13 cellular contexts compared by ENCODE assay signal in genomic region chr19:54859406-54859805, GRCh38. TPM values are rescaled to one million over a fixed set of nuclear protein-coding genes. Genes with fewer than 3 reads are reported as not detected.
DNase-seq lines count a peak whose midpoint lies in the region.
"Not testable (repeated sequence)": the region's sequence is repeated elsewhere in the genome, so short reads cannot be mapped to it uniquely, and the experiment has no call there.
"Had no signal": no experiment of that assay in that cellular context is flagged by ENCODE, and none has a peak within 500 bp of the region (broad histone marks: within the 10 kb centered on the region; RNA-seq: fewer than 3 reads in every experiment).

No MANE protein-coding gene starts in this region.

- H3K27ac ChIP-seq in trophoblast cell (ENCODE audit: low read depth, low read length), result not testable (repeated sequence)

- H2BK12ac ChIP-seq in trophoblast cell (ENCODE audit: low read length), result not testable (repeated sequence)

- not testable (repeated sequence) for H3K18ac ChIP-seq in trophoblast cell (ENCODE audit: low read length)

- H2AFZ ChIP-seq in trophoblast cell (ENCODE audit: insufficient read depth, low read length, poor library complexity), result not testable (repeated sequence)

- not testable (repeated sequence) for H2BK120ac ChIP-seq in trophoblast cell (ENCODE audit: insufficient read depth, low read length, poor library complexity)

- H3K14ac ChIP-seq in trophoblast cell (ENCODE audit: low read length), result not testable (repeated sequence)

- H2AK5ac ChIP-seq in trophoblast cell (ENCODE audit: low read length), result not testable (repeated sequence)

- not testable (repeated sequence) for H3K23ac ChIP-seq in trophoblast cell (ENCODE audit: low read length)

- H3K9ac ChIP-seq in trophoblast cell (ENCODE audit: low read length), result not testable (repeated sequence)

- peak; percentile 79 for DNase-seq in Daoy (ENCODE audit: low read depth)
- DNase-seq in HS-5 (ENCODE audit: low read depth), result peak; percentile 41
- DNase-seq in MG63, result peak; percentile 83
- DNase-seq in NCI-H226, result peak; percentile 72
- DNase-seq in OCI-M1 (lab: John Stamatoyannopoulos, UW), result peak; percentile 21
- peak; percentile 48 for DNase-seq in SIG-M5 treated with dmso at 0.1 percent for 504 hours (lab: John Stamatoyannopoulos, UW; ENCODE audit: unreplicated experiment)
- peak; percentile 4 for DNase-seq in glomerular visceral epithelial cell (ENCODE audit: extremely low spot score)
- peak; percentile 4 to 10 for DNase-seq in trophoblast cell

- not testable (repeated sequence) for H3K79me2 ChIP-seq in trophoblast cell (ENCODE audit: control insufficient read depth, insufficient read depth, low read length, poor library complexity)

- not testable (repeated sequence) for H3K4me1 ChIP-seq in trophoblast cell (ENCODE audit: control insufficient read depth in 1 of 2, insufficient read depth in 2 of 2, low read length in 2 of 2)

- H3K4me2 ChIP-seq in trophoblast cell (ENCODE audit: low read length), result not testable (repeated sequence)

- H4K12ac ChIP-seq in trophoblast cell (ENCODE audit: low read depth, low read length), result not testable (repeated sequence)

- not testable (repeated sequence) for H3K4ac ChIP-seq in trophoblast cell (ENCODE audit: low read depth, low read length)

- H4K8ac ChIP-seq in trophoblast cell (ENCODE audit: low read depth, low read length), result not testable (repeated sequence)

- H3K4me3 ChIP-seq in MG63; trophoblast cell (ENCODE audit: low read depth, low read length): not testable (repeated sequence)

- H3K79me1 ChIP-seq in trophoblast cell (ENCODE audit: low read length), result not testable (repeated sequence)

- H2BK5ac ChIP-seq in trophoblast cell (ENCODE audit: low read depth, low read length, poor library complexity), result not testable (repeated sequence)

- H3K27me3 ChIP-seq in MG63; trophoblast cell (ENCODE audit: insufficient read depth, low read length): not testable (repeated sequence)

- H3K9me3 ChIP-seq in MG63, result not testable (repeated sequence)
- peaks cover 12% of the 10 kb centered on the region for H3K9me3 ChIP-seq in trophoblast cell (ENCODE audit: insufficient read depth, low read depth, low read length)

- WGBS in trophoblast cell (ENCODE audit: extremely low coverage, insufficient coverage, insufficient read length), result no CpG with 5 or more reads among the region's 7 CpGs

- H4K91ac ChIP-seq in trophoblast cell (ENCODE audit: low read depth, low read length), result not testable (repeated sequence)

- not testable (repeated sequence) for H3K36me3 ChIP-seq in MG63; trophoblast cell (ENCODE audit: control insufficient read depth in 1 of 2, insufficient read depth in 2 of 2, low read length in 2 of 2)

RNA-seq across cellular contexts. Expression of gene KIR3DL2, which starts 9.2 kb away (rescaled TPM):
- total RNA-seq in Daoy (2014; rRNA removed; shearing (Covaris generic)), result not detected in 2 replicates
- total RNA-seq in MG63 (2014; rRNA removed; shearing (Covaris generic); ENCODE audit: low replicate concordance), result not detected in 2 replicates
- polyA plus RNA-seq in trophoblast cell (2013), result not detected in 2 replicates
- total RNA-seq: G401, H9, IMR-90 had no signal
- polyA plus RNA-seq: IMR-90 had no signal

RNA-seq across cellular contexts. Expression of gene FCAR, which starts 14.6 kb away (rescaled TPM):
- total RNA-seq in Daoy (2014; rRNA removed; shearing (Covaris generic)), result not detected in 2 replicates
- total RNA-seq in MG63 (2014; rRNA removed; shearing (Covaris generic); ENCODE audit: low replicate concordance), result 0.95 TPM in 1 of 2 replicates, not detected in the other
- polyA plus RNA-seq in trophoblast cell (2013), result not detected in 2 replicates
- total RNA-seq: CD4-positive, CD25-positive, alpha-beta regulatory T cell; G401; H9; IMR-90; T-helper 1 cell treated with Interleukin-12 subunit alpha and Interleukin-12 subunit beta and Interleukin-4 antibody, amounts not matched to agents 30 ng/mL and 1 ng/mL, for 36 hours had no signal
- polyA plus RNA-seq: IMR-90 had no signal

RNA-seq across cellular contexts. Expression of gene KIR2DS4, which starts 26.9 kb away (rescaled TPM):
- not detected in 2 replicates for total RNA-seq in Daoy (2014; rRNA removed; shearing (Covaris generic))
- not detected in 2 replicates for total RNA-seq in MG63 (2014; rRNA removed; shearing (Covaris generic); ENCODE audit: low replicate concordance)
- polyA plus RNA-seq in trophoblast cell (2013), result not detected in 2 replicates
- total RNA-seq: CD4-positive, CD25-positive, alpha-beta regulatory T cell; G401; H9; IMR-90; T-helper 1 cell treated with Interleukin-12 subunit alpha and Interleukin-12 subunit beta and Interleukin-4 antibody, amounts not matched to agents 30 ng/mL and 1 ng/mL, for 36 hours had no signal
- polyA plus RNA-seq: IMR-90 had no signal

RNA-seq across cellular contexts. Expression of gene KIR3DL1, which starts 43.1 kb away (rescaled TPM):
- not detected in 2 replicates for total RNA-seq in Daoy (2014; rRNA removed; shearing (Covaris generic))
- not detected in 2 replicates for total RNA-seq in MG63 (2014; rRNA removed; shearing (Covaris generic); ENCODE audit: low replicate concordance)
- not detected in 2 replicates for polyA plus RNA-seq in trophoblast cell (2013)
- total RNA-seq: CD4-positive, CD25-positive, alpha-beta regulatory T cell; G401; H9; IMR-90; T-helper 1 cell treated with Interleukin-12 subunit alpha and Interleukin-12 subunit beta and Interleukin-4 antibody, amounts not matched to agents 30 ng/mL and 1 ng/mL, for 36 hours had no signal
- polyA plus RNA-seq: IMR-90 had no signal

RNA-seq across cellular contexts. Expression of gene NCR1, which starts 46.5 kb away (rescaled TPM):
- total RNA-seq in Daoy (2014; rRNA removed; shearing (Covaris generic)), result 0.17 and 5.4 TPM in 2 replicates
- total RNA-seq in MG63 (2014; rRNA removed; shearing (Covaris generic); ENCODE audit: low replicate concordance), result not detected in 2 replicates
- polyA plus RNA-seq in trophoblast cell (2013), result 0.64 and 0.69 TPM in 2 replicates
- total RNA-seq: CD4-positive, CD25-positive, alpha-beta regulatory T cell; G401; IMR-90; T-helper 1 cell treated with Interleukin-12 subunit alpha and Interleukin-12 subunit beta and Interleukin-4 antibody, amounts not matched to agents 30 ng/mL and 1 ng/mL, for 36 hours had no signal
- polyA plus RNA-seq: IMR-90 had no signal

Comparison
In these comparisons a context has a peak if more than half of its experiments do, and no peak if none do; other contexts are left out.
1. DNase-seq: peak in every context shown above with its lines; median percentile 83 in MG63; 79 in Daoy; 72 in NCI-H226; 48 in SIG-M5 treated with dmso at 0.1 percent for 504 hours; 41 in HS-5; 21 in OCI-M1; 7 in trophoblast cell; 4 in glomerular visceral epithelial cell.